In the genomic region with DNA sequence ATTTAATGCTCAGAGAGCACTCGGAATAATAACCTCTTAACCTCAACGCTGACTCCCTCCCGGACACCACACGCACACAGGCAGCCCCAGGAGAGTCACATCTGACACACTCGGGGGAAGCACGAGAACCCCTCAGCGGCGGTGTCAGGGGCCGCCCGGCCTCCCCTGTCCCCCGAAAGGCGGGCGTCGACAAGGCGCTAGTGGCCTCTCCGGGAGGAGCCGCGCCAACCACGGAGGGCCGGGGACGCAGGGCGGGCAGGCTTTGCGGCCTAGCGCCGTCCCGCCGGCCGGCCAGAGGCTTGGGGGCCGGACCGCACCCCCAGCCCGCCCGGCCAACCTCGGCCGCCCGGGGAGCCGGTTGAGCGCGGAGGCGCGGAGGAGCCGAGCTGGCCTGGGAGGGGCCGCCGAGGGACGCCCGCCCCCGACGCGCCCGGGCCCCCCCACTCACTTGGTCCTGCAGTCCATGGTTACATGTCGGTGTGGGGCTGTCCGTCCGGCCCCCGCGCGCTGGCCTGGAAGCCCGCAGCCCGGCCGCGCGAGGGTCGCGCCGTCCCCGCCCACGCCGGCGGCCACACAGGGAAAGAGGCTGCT, we compare ENCODE assay signal across 1 cellular context.
TF ChIP-seq lines count a peak whose summit lies in the region.

No MANE protein-coding gene starts in this region.

TF ChIP-seq in HCT116, 20 proteins besides CTCF, POLR2A, EP300 and RAD21 (continued from another document):
- TF ChIP-seq, protein P1, sequence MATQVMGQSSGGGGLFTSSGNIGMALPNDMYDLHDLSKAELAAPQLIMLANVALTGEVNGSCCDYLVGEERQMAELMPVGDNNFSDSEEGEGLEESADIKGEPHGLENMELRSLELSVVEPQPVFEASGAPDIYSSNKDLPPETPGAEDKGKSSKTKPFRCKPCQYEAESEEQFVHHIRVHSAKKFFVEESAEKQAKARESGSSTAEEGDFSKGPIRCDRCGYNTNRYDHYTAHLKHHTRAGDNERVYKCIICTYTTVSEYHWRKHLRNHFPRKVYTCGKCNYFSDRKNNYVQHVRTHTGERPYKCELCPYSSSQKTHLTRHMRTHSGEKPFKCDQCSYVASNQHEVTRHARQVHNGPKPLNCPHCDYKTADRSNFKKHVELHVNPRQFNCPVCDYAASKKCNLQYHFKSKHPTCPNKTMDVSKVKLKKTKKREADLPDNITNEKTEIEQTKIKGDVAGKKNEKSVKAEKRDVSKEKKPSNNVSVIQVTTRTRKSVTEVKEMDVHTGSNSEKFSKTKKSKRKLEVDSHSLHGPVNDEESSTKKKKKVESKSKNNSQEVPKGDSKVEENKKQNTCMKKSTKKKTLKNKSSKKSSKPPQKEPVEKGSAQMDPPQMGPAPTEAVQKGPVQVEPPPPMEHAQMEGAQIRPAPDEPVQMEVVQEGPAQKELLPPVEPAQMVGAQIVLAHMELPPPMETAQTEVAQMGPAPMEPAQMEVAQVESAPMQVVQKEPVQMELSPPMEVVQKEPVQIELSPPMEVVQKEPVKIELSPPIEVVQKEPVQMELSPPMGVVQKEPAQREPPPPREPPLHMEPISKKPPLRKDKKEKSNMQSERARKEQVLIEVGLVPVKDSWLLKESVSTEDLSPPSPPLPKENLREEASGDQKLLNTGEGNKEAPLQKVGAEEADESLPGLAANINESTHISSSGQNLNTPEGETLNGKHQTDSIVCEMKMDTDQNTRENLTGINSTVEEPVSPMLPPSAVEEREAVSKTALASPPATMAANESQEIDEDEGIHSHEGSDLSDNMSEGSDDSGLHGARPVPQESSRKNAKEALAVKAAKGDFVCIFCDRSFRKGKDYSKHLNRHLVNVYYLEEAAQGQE (IDR thresholded peaks at IDR 0.05; ENCODE audit: low read depth): no peak
